ENCODE assay signal across 14 cellular contexts in genomic region chr11:102620858-102621561, GRCh38. TPM values are rescaled to one million over a fixed set of nuclear protein-coding genes. Genes with fewer than 3 reads are reported as not detected.
A peak's percentile ranks its signal among the peaks of the same experiment; 100 is the strongest.
DNase-seq lines count a peak whose midpoint lies in the region; ATAC-seq and TF ChIP-seq lines count a peak whose summit lies in the region.
"Had no signal": no experiment of that assay in that cellular context is flagged by ENCODE, and none has a peak within 500 bp of the region (broad histone marks: within the 10 kb centered on the region; RNA-seq: fewer than 3 reads in every experiment).

No MANE protein-coding gene starts in this region.

- no peak for TF ChIP-seq CTCF in GM13977 (IDR thresholded peaks at IDR 0.05; ENCODE audit: extremely low read depth, insufficient read depth, missing control alignments)
- TF ChIP-seq CTCF in fibroblast of the aortic adventitia (IDR thresholded peaks at IDR 0.05; ENCODE audit: insufficient read depth, low read length) = no peak

- in situ Hi-C loops in GM13977 (cut with MboI; ENCODE audit: low pct_unique_long_range_greater_than_20kb, low sequenced_read_pairs, unreplicated experiment) = no loop called here

- peak; percentile 12 for DNase-seq in GM13977 (ENCODE audit: low spot score)
- DNase-seq in M059J (ENCODE audit: low read depth) = peak; percentile 61
- DNase-seq in fibroblast of the aortic adventitia (ENCODE audit: low read depth) = peak; percentile 88
- no peak for DNase-seq in hypothalamus (lab: John Stamatoyannopoulos, UW)
- DNase-seq in NCI-H82 (lab: John Stamatoyannopoulos, UW) = no peak
- no peak for DNase-seq in SKM-1 (lab: John Stamatoyannopoulos, UW; ENCODE audit: unreplicated experiment)
- DNase-seq: activated naive CD4-positive, alpha-beta T cell treated with anti-CD3 and anti-CD28 coated beads, Interleukin-2, amount 50 U/mL, for 16 hours; COR-L47; gastrocnemius medialis; naive B cell; NCI-H526 treated with DMSO at 0.1 percent for 48 hours had no signal

- no peak overlapping the region for H3K4me3 ChIP-seq in fibroblast of the aortic adventitia (ENCODE audit: low read depth, low read length)
- H3K4me3 ChIP-seq: gastrocnemius medialis had no signal

- ATAC-seq in GM21576 (IDR thresholded peaks at IDR 0.05; ENCODE audit: unreplicated experiment) (peak; percentile 60), HG02970 (IDR thresholded peaks at IDR 0.05; ENCODE audit: low FRiP score, unreplicated experiment) (no peak)
- ATAC-seq: gastrocnemius medialis, WTC11 had no signal

RNA-seq across cellular contexts. Expression of gene MMP20, which starts 4.1 kb away (rescaled TPM):
- not detected in 2 replicates for total RNA-seq in M059J (2014; rRNA removed; shearing (Covaris generic))
- total RNA-seq in fibroblast of the aortic adventitia (ENCODE audit: low replicate concordance) = not detected in 2 replicates
- total RNA-seq: gastrocnemius medialis, WTC11 had no signal

Comparison
In these comparisons a context has a peak if more than half of its experiments do, and no peak if none do; other contexts are left out.
1. DNase-seq: peak in GM13977 (single experiment), M059J (single experiment) and fibroblast of the aortic adventitia (single experiment); none in hypothalamus (0 of 51), NCI-H82 (single experiment) and SKM-1 (single experiment).